20 cellular contexts compared by ENCODE assay signal in genomic region chr20:24673678-24674570, GRCh38.
DNase-seq lines count a peak whose midpoint lies in the region; ATAC-seq, FAIRE-seq and TF ChIP-seq lines count a peak whose summit lies in the region.
"Had no signal": no experiment of that assay in that cellular context is flagged by ENCODE, and none has a peak within 500 bp of the region (broad histone marks: within the 10 kb centered on the region; RNA-seq: fewer than 3 reads in every experiment).

No MANE protein-coding gene starts in this region.

- H3K36me3 Mint-ChIP-seq in activated T-cell treated with anti-CD3 and anti-CD28 coated beads, Interleukin-2, amount 50 U/mL, for 72 hours (ENCODE audit: insufficient read depth in 2 of 2) = no peaks in the 10 kb centered on the region
- no peaks in the 10 kb centered on the region for H3K36me3 Mint-ChIP-seq in activated CD4-positive, alpha-beta memory T cell treated with anti-CD3 and anti-CD28 coated beads, Interleukin-2, amount 10 ng/mL, durations not matched to agents 7 days and 5 days (ENCODE audit: low read depth)
- H3K36me3 Mint-ChIP-seq: CD8-positive, alpha-beta T cell; natural killer cell; stimulated activated naive B cell treated with anti-CD40 and anti-IgM and Interleukin-4, amounts not matched to agents 10 μg/mL and 1 μg/mL and 100 μg/mL, for 72 hours had no signal

- H3K9me3 ChIP-seq in SK-N-SH (no peaks in the 10 kb centered on the region), smooth muscle cell (replicated peaks; ENCODE audit: low read depth) (no peaks in the 10 kb centered on the region)
- H3K9me3 ChIP-seq: ascending aorta had no signal

- H3K36me3 ChIP-seq in SK-N-SH (replicated peaks in 1 of 2; ENCODE audit: control insufficient read depth in 1 of 2, insufficient read depth in 2 of 2, low read length in 1 of 2) = no peaks in the 10 kb centered on the region
- H3K36me3 ChIP-seq in smooth muscle cell (ENCODE audit: low read depth) = no peaks in the 10 kb centered on the region
- H3K36me3 ChIP-seq in mesendoderm (ENCODE audit: control insufficient read depth, insufficient read depth, low read length) = no peaks in the 10 kb centered on the region
- H3K36me3 ChIP-seq: ascending aorta had no signal

- H3K27ac Mint-ChIP-seq in activated T-cell treated with anti-CD3 and anti-CD28 coated beads, Interleukin-2, amount 50 U/mL, for 72 hours = no peak overlapping the region
- H3K27ac Mint-ChIP-seq in activated CD4-positive, alpha-beta memory T cell treated with anti-CD3 and anti-CD28 coated beads, Interleukin-2, amount 10 ng/mL, durations not matched to agents 7 days and 5 days = no peak overlapping the region
- H3K27ac Mint-ChIP-seq: CD8-positive, alpha-beta T cell; GM23338; natural killer cell; stimulated activated naive B cell treated with anti-CD40 and anti-IgM and Interleukin-4, amounts not matched to agents 10 μg/mL and 1 μg/mL and 100 μg/mL, for 72 hours had no signal

- H4K20me1 ChIP-seq in SK-N-SH (ENCODE audit: insufficient read depth) = no peaks in the 10 kb centered on the region
- H4K20me1 ChIP-seq in smooth muscle cell (ENCODE audit: low read depth) = no peaks in the 10 kb centered on the region

- H4K5ac ChIP-seq in mesendoderm (ENCODE audit: low read length) = no peak overlapping the region

- H3K27ac ChIP-seq in SK-N-SH (ENCODE audit: low read depth in 2 of 2, low read length in 1 of 2) = peak overlapping the region in 1 of 2 experiments; percentile 74; a peak in 2 of 4 replicates
- peak overlapping the region; percentile 54 for H3K27ac ChIP-seq in smooth muscle cell (ENCODE audit: low read depth)
- no peak overlapping the region for H3K27ac ChIP-seq in mesendoderm (ENCODE audit: low read depth, low read length)

- DNase-seq in H54 (ENCODE audit: insufficient read length, low spot score) (peak; percentile 44), SK-N-SH (no peak), fibroblast of mammary gland (ENCODE audit: low read depth) (peak; percentile 81), smooth muscle cell (lab: John Stamatoyannopoulos, UW; ENCODE audit: unreplicated experiment) (no peak), mesendoderm (no peak)
- no peak for DNase-seq in activated CD4-positive, alpha-beta T cell treated with anti-CD3 and anti-CD28 coated beads for 48 hours
- no peak for DNase-seq in activated T-cell treated with anti-CD3 and anti-CD28 coated beads, Interleukin-2, amount 50 U/mL, for 72 hours
- no peak for DNase-seq in activated CD4-positive, alpha-beta memory T cell treated with anti-CD3 and anti-CD28 coated beads, Interleukin-2, amount 10 ng/mL, durations not matched to agents 7 days and 5 days
- DNase-seq: activated CD4-positive, alpha-beta T cell treated with anti-CD3 and anti-CD28 coated beads for 4 hours; CD8-positive, alpha-beta T cell; natural killer cell; NCI-H1436 treated with DMSO at 0.1 percent for 48 hours; stimulated activated CD4-positive, alpha-beta T cell treated with anti-CD3 and anti-CD28 coated beads, Interleukin-4, amount 100 ng/mL, for 4 hours; stimulated activated naive B cell treated with anti-CD40 and anti-IgM and Interleukin-4, amounts not matched to agents 10 μg/mL and 1 μg/mL and 100 μg/mL, for 72 hours; T-helper 2 cell had no signal

- H3K4me2 ChIP-seq in SK-N-SH (peak overlapping the region; percentile 65), smooth muscle cell (peak overlapping the region; percentile 53), mesendoderm (ENCODE audit: low read length) (no peak overlapping the region)
- H3K4me2 ChIP-seq: GM23338 had no signal

- CTCF ChIA-PET in SK-N-SH (lab: Yijun Ruan, JAX) = no interaction called here
- CTCF ChIA-PET in activated CD4-positive, alpha-beta memory T cell treated with anti-CD3 and anti-CD28 coated beads, Interleukin-2, amount 10 ng/mL, durations not matched to agents 7 days and 5 days (lab: Charles Lee) = no interaction called here

- no peak overlapping the region for H3K56ac ChIP-seq in mesendoderm (ENCODE audit: low read length)

- H3K9ac ChIP-seq in SK-N-SH (no peak overlapping the region), smooth muscle cell (ENCODE audit: low read depth) (no peak overlapping the region), mesendoderm (ENCODE audit: low read length) (no peak overlapping the region)

- H4K8ac ChIP-seq in mesendoderm (ENCODE audit: low read depth, low read length) = no peak overlapping the region

- no peaks in the 10 kb centered on the region for H3K79me1 ChIP-seq in mesendoderm (ENCODE audit: low read length)

- POLR2A ChIA-PET in SK-N-SH (lab: Yijun Ruan, JAX) = no interaction called here
- POLR2A ChIA-PET in activated CD4-positive, alpha-beta memory T cell treated with anti-CD3 and anti-CD28 coated beads, Interleukin-2, amount 10 ng/mL, durations not matched to agents 7 days and 5 days (lab: Charles Lee) = no interaction called here

- H3F3A ChIP-seq in SK-N-SH (replicated peaks; ENCODE audit: insufficient read depth) = no peaks in the 10 kb centered on the region
- peaks cover 7% of the 10 kb centered on the region for H3F3A ChIP-seq in smooth muscle cell (ENCODE audit: low read depth)

- H2AK5ac ChIP-seq in mesendoderm (ENCODE audit: low read length) = no peak overlapping the region

- H3K4ac ChIP-seq in mesendoderm (ENCODE audit: low read depth, low read length) = no peak overlapping the region

- H3K4me1 Mint-ChIP-seq in activated T-cell treated with anti-CD3 and anti-CD28 coated beads, Interleukin-2, amount 50 U/mL, for 72 hours (ENCODE audit: low read depth) = no peaks in the 10 kb centered on the region
- no peaks in the 10 kb centered on the region for H3K4me1 Mint-ChIP-seq in activated CD4-positive, alpha-beta memory T cell treated with anti-CD3 and anti-CD28 coated beads, Interleukin-2, amount 10 ng/mL, durations not matched to agents 7 days and 5 days
- H3K4me1 Mint-ChIP-seq: natural killer cell; stimulated activated naive B cell treated with anti-CD40 and anti-IgM and Interleukin-4, amounts not matched to agents 10 μg/mL and 1 μg/mL and 100 μg/mL, for 72 hours had no signal

- H3K27me3 Mint-ChIP-seq in activated T-cell treated with anti-CD3 and anti-CD28 coated beads, Interleukin-2, amount 50 U/mL, for 72 hours (ENCODE audit: low read depth) = no peaks in the 10 kb centered on the region
- H3K27me3 Mint-ChIP-seq in activated CD4-positive, alpha-beta memory T cell treated with anti-CD3 and anti-CD28 coated beads, Interleukin-2, amount 10 ng/mL, durations not matched to agents 7 days and 5 days = no peaks in the 10 kb centered on the region

- H3K4me1 ChIP-seq in SK-N-SH (ENCODE audit: control insufficient read depth in 1 of 2, insufficient read depth in 2 of 2, low read depth in 1 of 2, low read length in 1 of 2) (peaks cover 0 to 8% of the 10 kb centered on the region in 2 experiments; a peak in 2 of 4 replicates), smooth muscle cell (ENCODE audit: low read depth) (peaks cover 3% of the 10 kb centered on the region), mesendoderm (ENCODE audit: control insufficient read depth, low read depth, low read length) (peaks cover 2% of the 10 kb centered on the region)

- no peak for TF ChIP-seq CTCF in SK-N-SH (IDR thresholded peaks at IDR 0.05)
- TF ChIP-seq CTCF in fibroblast of mammary gland (conservative IDR thresholded peaks at IDR 0.05; ENCODE audit: control insufficient read depth, insufficient read depth, low read depth, low read length) = no peak
- no peak for TF ChIP-seq CTCF in smooth muscle cell (IDR thresholded peaks at IDR 0.05; ENCODE audit: borderline replicate concordance, insufficient read depth, poor library complexity, severe bottlenecking)

- H3K18ac ChIP-seq in mesendoderm (ENCODE audit: low read length) = no peak overlapping the region

- H3K4me3 Mint-ChIP-seq in activated T-cell treated with anti-CD3 and anti-CD28 coated beads, Interleukin-2, amount 50 U/mL, for 72 hours = no peak overlapping the region
- H3K4me3 Mint-ChIP-seq in activated CD4-positive, alpha-beta memory T cell treated with anti-CD3 and anti-CD28 coated beads, Interleukin-2, amount 10 ng/mL, durations not matched to agents 7 days and 5 days = no peak overlapping the region
- H3K4me3 Mint-ChIP-seq: CD8-positive, alpha-beta T cell; GM23338; natural killer cell; stimulated activated naive B cell treated with anti-CD40 and anti-IgM and Interleukin-4, amounts not matched to agents 10 μg/mL and 1 μg/mL and 100 μg/mL, for 72 hours had no signal

- TF ChIP-seq RAD21 in SK-N-SH (IDR thresholded peaks at IDR 0.05; ENCODE audit: low read length) = no peak

- no peaks in the 10 kb centered on the region for H3K79me2 ChIP-seq in SK-N-SH (ENCODE audit: insufficient read depth)
- H3K79me2 ChIP-seq in smooth muscle cell (ENCODE audit: low read depth) = no peaks in the 10 kb centered on the region
- H3K79me2 ChIP-seq in mesendoderm (ENCODE audit: control insufficient read depth, insufficient read depth, low read length) = no peaks in the 10 kb centered on the region

- H2BK120ac ChIP-seq in mesendoderm (ENCODE audit: low read depth, low read length) = no peak overlapping the region

- H2BK15ac ChIP-seq in mesendoderm (replicated peaks; ENCODE audit: low read depth) = no peak overlapping the region

- H2AFZ ChIP-seq in SK-N-SH (ENCODE audit: low read depth) (no peak overlapping the region), smooth muscle cell (ENCODE audit: low read depth) (no peak overlapping the region)
- H2AFZ ChIP-seq: GM23338 had no signal

- no peak overlapping the region for H3K23ac ChIP-seq in mesendoderm (ENCODE audit: low read length)

- TF ChIP-seq EP300 in SK-N-SH (IDR thresholded peaks at IDR 0.05; ENCODE audit: borderline replicate concordance in 1 of 2, low read depth in 1 of 2, low read length in 1 of 2) = peak in 1 of 2 experiments; percentile 16; a peak in 1 of 4 replicates

- H3K4me3 ChIP-seq in SK-N-SH (ENCODE audit: low read depth in 2 of 2, low read length in 1 of 2) = 0 out of 4 replicates have a peak overlapping the region, but pooled peaks of 1 of the 2 experiments have one; percentile 20
- no peak overlapping the region for H3K4me3 ChIP-seq in fibroblast of mammary gland (ENCODE audit: control insufficient read depth, low read depth, low read length)
- H3K4me3 ChIP-seq in smooth muscle cell = no peak overlapping the region
- H3K4me3 ChIP-seq in mesendoderm (ENCODE audit: low read length) = no peak overlapping the region
- H3K4me3 ChIP-seq: ascending aorta, GM23338, K562 had no signal

- WGBS in SK-N-SH (ENCODE audit: low lambda C conversion rate) = 73% methylated on average over 9 of the region's 13 CpGs
- WGBS in smooth muscle cell (ENCODE audit: low lambda C conversion rate) = 81% methylated on average over 13 of the region's 13 CpGs
- WGBS in mesendoderm (ENCODE audit: extremely low coverage, insufficient coverage, low lambda C conversion rate) = no CpG with 5 or more reads among the region's 13 CpGs

- H2BK5ac ChIP-seq in mesendoderm (ENCODE audit: low read length) = no peak overlapping the region

- no peaks in the 10 kb centered on the region for H3K9me3 Mint-ChIP-seq in activated T-cell treated with anti-CD3 and anti-CD28 coated beads, Interleukin-2, amount 50 U/mL, for 72 hours
- H3K9me3 Mint-ChIP-seq in activated CD4-positive, alpha-beta memory T cell treated with anti-CD3 and anti-CD28 coated beads, Interleukin-2, amount 10 ng/mL, durations not matched to agents 7 days and 5 days = no peaks in the 10 kb centered on the region
- H3K9me3 Mint-ChIP-seq: CD8-positive, alpha-beta T cell; natural killer cell; stimulated activated naive B cell treated with anti-CD40 and anti-IgM and Interleukin-4, amounts not matched to agents 10 μg/mL and 1 μg/mL and 100 μg/mL, for 72 hours had no signal

- TF ChIP-seq POLR2A in H54 (IDR thresholded peaks at IDR 0.05; ENCODE audit: low read depth, low read length) = no peak

- FAIRE-seq in H54 (lab: Jason Lieb, UNC) = no peak
- FAIRE-seq: G401.6, K562 had no signal

- ATAC-seq in activated T-cell treated with anti-CD3 and anti-CD28 coated beads, Interleukin-2, amount 50 U/mL, for 72 hours (replicated peaks in 1 of 2) = no peak
- ATAC-seq: CD8-positive, alpha-beta T cell; GM23338; K562; left lobe of liver; natural killer cell; stimulated activated naive B cell treated with anti-CD40 and anti-IgM and Interleukin-4, amounts not matched to agents 10 μg/mL and 1 μg/mL and 100 μg/mL, for 72 hours had no signal

- no peaks in the 10 kb centered on the region for H3K27me3 ChIP-seq in SK-N-SH (ENCODE audit: insufficient read depth)
- H3K27me3 ChIP-seq in smooth muscle cell (ENCODE audit: low read depth) = no peaks in the 10 kb centered on the region
- H3K27me3 ChIP-seq in mesendoderm (ENCODE audit: insufficient read depth, low read length, poor library complexity) = no peaks in the 10 kb centered on the region
- H3K27me3 ChIP-seq: ascending aorta had no signal

- H3K9me2 ChIP-seq in SK-N-SH = no peaks in the 10 kb centered on the region

Comparison
In these comparisons a context has a peak if more than half of its experiments do, and no peak if none do; other contexts are left out.
1. DNase-seq: peak in H54 (single experiment) and fibroblast of mammary gland (single experiment); none in SK-N-SH (single experiment), smooth muscle cell (single experiment), activated CD4-positive, alpha-beta T cell treated with anti-CD3 and anti-CD28 coated beads for 48 hours (single experiment), activated T-cell treated with anti-CD3 and anti-CD28 coated beads, Interleukin-2, amount 50 U/mL, for 72 hours (0 of 2), mesendoderm (single experiment) and activated CD4-positive, alpha-beta memory T cell treated with anti-CD3 and anti-CD28 coated beads, Interleukin-2, amount 10 ng/mL, durations not matched to agents 7 days and 5 days (single experiment).